ENCODE assay signal across 25 cellular contexts in genomic region chr14:33809456-33809855, GRCh38.
DNase-seq lines count a peak whose midpoint lies in the region; ATAC-seq and TF ChIP-seq lines count a peak whose summit lies in the region.
"Had no signal": no experiment of that assay in that cellular context is flagged by ENCODE, and none has a peak within 500 bp of the region (broad histone marks: within the 10 kb centered on the region; RNA-seq: fewer than 3 reads in every experiment).

No MANE protein-coding gene starts in this region.

- no peak for TF ChIP-seq CTCF in A673 (conservative IDR thresholded peaks at IDR 0.05; ENCODE audit: low read depth, low read length)

- ATAC-seq in HG03571 (IDR thresholded peaks at IDR 0.05; ENCODE audit: unreplicated experiment) (no peak), HG03460 (IDR thresholded peaks at IDR 0.05; ENCODE audit: unreplicated experiment) (no peak), GM21423 (IDR thresholded peaks at IDR 0.05; ENCODE audit: unreplicated experiment) (no peak)
- ATAC-seq: GM23338, Right ventricle myocardium inferior, SK-N-SH treated with all-trans-retinoic acid at 6 μM for 48 hours, T-helper 17 cell had no signal

- H3K27me3 ChIP-seq in A673 (replicated peaks; ENCODE audit: insufficient read depth, low read depth, low read length, poor library complexity): no peaks in the 10 kb centered on the region
- H3K27me3 ChIP-seq: BLaER1 treated with 17β-estradiol and CSF1 and Interleukin-3, amounts not matched to agents 10 nM and 100 nM; SJCRH30 had no signal

- H3K4me1 ChIP-seq in A673 (ENCODE audit: insufficient read depth, low read length, poor library complexity, severe bottlenecking): peaks cover 22% of the 10 kb centered on the region
- H3K4me1 ChIP-seq: BLaER1 treated with 17β-estradiol and CSF1 and Interleukin-3, amounts not matched to agents 10 nM and 100 nM; SJCRH30 had no signal

- POLR2A ChIA-PET in A673 (lab: Charles Lee; ENCODE audit: low non-redundant PET): no interaction called here

- H3K27ac ChIP-seq in A673 (ENCODE audit: low read depth, low read length, poor library complexity, severe bottlenecking): peak overlapping the region; percentile 12
- H3K27ac ChIP-seq: BLaER1 treated with 17β-estradiol and CSF1 and Interleukin-3, amounts not matched to agents 10 nM and 100 nM; HL-60; KMS-11; PC-9; SJCRH30 had no signal

- BruUV-seq in A673 (replicated peaks; lab: Mats Ljungman, UMichigan): no TSS peak

- no peaks in the 10 kb centered on the region for H3K9me3 ChIP-seq in A673 (ENCODE audit: low read depth, low read length, poor library complexity, severe bottlenecking)
- H3K9me3 ChIP-seq: BLaER1 treated with 17β-estradiol and CSF1 and Interleukin-3, amounts not matched to agents 10 nM and 100 nM had no signal

- CTCF ChIA-PET in A673 (lab: Charles Lee): no interaction called here

- H3K4me3 ChIP-seq in A673 (ENCODE audit: low read depth, low read length, poor library complexity, severe bottlenecking): no peak overlapping the region
- H3K4me3 ChIP-seq: BLaER1 treated with 17β-estradiol and CSF1 and Interleukin-3, amounts not matched to agents 10 nM and 100 nM; GM23338; PC-9; SJCRH30 had no signal

- DNase-seq in NCI-H1694 treated with DMSO at 0.1 percent for 48 hours (lab: John Stamatoyannopoulos, UW) (peak; percentile 13), NCI-H1694 (lab: John Stamatoyannopoulos, UW) (no peak), A673 (ENCODE audit: low spot score) (peak; percentile 56), NCI-H1417 (lab: John Stamatoyannopoulos, UW) (peak in 2 of 3 experiments; percentile 62 to 80), NCI-H2227 treated with DMSO at 0.1 percent for 48 hours (lab: John Stamatoyannopoulos, UW) (peak; percentile 31)
- DNase-seq: AML-193; CD4-positive, alpha-beta memory T cell; COR-L47; H9; MM.1S; NCI-H526; NK-92 treated with Interleukin-12 subunit alpha and Interleukin-12 subunit beta, amount 100 ng/mL, for 24 hours; PC-9; SJCRH30; T-helper 17 cell; T1000 had no signal

- intact Hi-C loops in A673 (cut with micrococcal nuclease; ENCODE audit: unreplicated experiment): no loop called here

- no peaks in the 10 kb centered on the region for H3K36me3 ChIP-seq in A673 (ENCODE audit: insufficient read depth, low read length, poor library complexity, severe bottlenecking)
- H3K36me3 ChIP-seq: BLaER1 treated with 17β-estradiol and CSF1 and Interleukin-3, amounts not matched to agents 10 nM and 100 nM; SJCRH30 had no signal
